ENCODE assay signal across 1 cellular context in genomic region chr1:232033285-232033684, GRCh38.
TF ChIP-seq lines count a peak whose summit lies in the region.

No MANE protein-coding gene starts in this region.

TF ChIP-seq in HEK293, 187 proteins besides CTCF, POLR2A, EP300 and RAD21 (continued from another document):
- TF ChIP-seq, protein P1, sequence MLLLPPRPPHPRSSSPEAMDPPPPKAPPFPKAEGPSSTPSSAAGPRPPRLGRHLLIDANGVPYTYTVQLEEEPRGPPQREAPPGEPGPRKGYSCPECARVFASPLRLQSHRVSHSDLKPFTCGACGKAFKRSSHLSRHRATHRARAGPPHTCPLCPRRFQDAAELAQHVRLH (tag by site-specific recombination; IDR thresholded peaks at IDR 0.05), result no peak
- TF ChIP-seq ZNF155 (tag by site-specific recombination; IDR thresholded peaks at IDR 0.05), result no peak
- TF ChIP-seq, protein P2, sequence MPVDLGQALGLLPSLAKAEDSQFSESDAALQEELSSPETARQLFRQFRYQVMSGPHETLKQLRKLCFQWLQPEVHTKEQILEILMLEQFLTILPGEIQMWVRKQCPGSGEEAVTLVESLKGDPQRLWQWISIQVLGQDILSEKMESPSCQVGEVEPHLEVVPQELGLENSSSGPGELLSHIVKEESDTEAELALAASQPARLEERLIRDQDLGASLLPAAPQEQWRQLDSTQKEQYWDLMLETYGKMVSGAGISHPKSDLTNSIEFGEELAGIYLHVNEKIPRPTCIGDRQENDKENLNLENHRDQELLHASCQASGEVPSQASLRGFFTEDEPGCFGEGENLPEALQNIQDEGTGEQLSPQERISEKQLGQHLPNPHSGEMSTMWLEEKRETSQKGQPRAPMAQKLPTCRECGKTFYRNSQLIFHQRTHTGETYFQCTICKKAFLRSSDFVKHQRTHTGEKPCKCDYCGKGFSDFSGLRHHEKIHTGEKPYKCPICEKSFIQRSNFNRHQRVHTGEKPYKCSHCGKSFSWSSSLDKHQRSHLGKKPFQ (tag by site-specific recombination; IDR thresholded peaks at IDR 0.05), result no peak
